In the genomic region with DNA sequence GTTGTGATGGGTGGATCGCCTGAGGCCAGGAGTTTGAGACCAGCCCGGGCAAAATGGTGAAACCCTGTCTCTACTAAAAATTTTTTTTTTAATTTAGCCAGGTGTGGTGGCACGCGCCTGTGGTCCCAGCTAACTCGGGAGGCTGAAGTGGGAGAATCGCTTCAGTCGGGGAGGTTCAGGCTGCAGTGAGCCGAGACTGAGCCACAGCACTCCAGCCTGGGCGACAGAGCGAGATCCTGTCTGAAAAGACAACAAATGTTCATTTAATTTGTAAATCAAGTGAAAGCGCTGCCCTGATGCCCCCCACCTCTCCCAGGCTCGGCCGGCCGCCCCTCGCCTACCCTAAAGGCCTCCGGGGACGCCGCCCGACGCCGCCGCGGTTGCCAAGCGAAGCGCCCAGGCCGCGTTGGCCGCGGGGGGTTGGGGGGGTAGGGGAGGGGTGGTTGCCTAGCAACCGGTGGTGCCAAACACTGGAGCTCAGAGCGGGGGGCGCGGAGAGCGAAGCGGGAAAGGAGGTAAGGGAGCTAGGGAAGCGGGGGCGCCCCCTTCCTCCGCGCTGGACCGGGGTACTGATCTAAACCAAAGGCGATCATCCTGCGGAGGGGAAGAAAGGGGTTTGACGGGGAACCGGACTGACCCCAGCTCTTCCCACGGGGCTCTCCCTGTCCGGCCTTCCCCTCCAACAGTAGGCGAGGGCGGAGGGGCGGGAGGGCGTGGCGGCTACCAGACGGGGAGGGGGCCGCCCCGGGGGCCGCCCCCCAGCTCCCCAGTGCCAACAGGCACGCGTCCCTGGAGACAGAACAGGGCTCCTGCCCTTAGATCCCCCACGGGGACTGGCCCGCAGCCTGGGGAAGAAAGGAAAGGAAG, we compare ENCODE assay signal across 8 cellular contexts. TPM values are rescaled to one million over a fixed set of nuclear protein-coding genes. Genes with fewer than 3 reads are reported as not detected.
DNase-seq lines count a peak whose midpoint lies in the region; ATAC-seq and TF ChIP-seq lines count a peak whose summit lies in the region.

A gene with protein sequence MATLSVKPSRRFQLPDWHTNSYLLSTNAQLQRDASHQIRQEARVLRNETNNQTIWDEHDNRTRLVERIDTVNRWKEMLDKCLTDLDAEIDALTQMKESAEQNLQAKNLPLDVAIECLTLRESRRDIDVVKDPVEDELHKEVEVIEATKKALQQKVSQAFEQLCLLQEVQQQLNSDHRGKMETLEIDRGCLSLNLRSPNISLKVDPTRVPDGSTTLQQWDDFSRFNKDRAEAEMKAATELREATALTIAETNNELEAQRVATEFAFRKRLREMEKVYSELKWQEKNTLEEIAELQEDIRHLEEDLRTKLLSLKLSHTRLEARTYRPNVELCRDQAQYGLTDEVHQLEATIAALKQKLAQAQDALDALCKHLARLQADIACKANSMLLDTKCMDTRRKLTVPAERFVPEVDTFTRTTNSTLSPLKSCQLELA (plus strand): TSS at position 460 of the 867 bp plus-strand sequence. CDS start 828 bp downstream, outside the sequence.

- ATAC-seq in left colon = no peak
- no peak for ATAC-seq in GM18517 (IDR thresholded peaks at IDR 0.05; ENCODE audit: unreplicated experiment)

- TF ChIP-seq CTCF in CD14-positive monocyte (IDR thresholded peaks at IDR 0.05) = no peak
- TF ChIP-seq CTCF in smooth muscle cell (IDR thresholded peaks at IDR 0.05; ENCODE audit: borderline replicate concordance, insufficient read depth, poor library complexity, severe bottlenecking) = no peak

- H3K4me3 Mint-ChIP-seq in CD14-positive monocyte = peak within 1 kb of the TSS; percentile 71 to 86

- peaks cover 19 to 28% (median 27%) of the 10 kb centered on the region in 3 donors for H3K27me3 Mint-ChIP-seq in CD14-positive monocyte (ENCODE audit: low read depth in 3 of 3)

- H3K79me2 ChIP-seq in smooth muscle cell (ENCODE audit: low read depth) = peaks cover under 1% of the 10 kb centered on the region

- intact Hi-C loops in CD14-positive monocyte (cut with micrococcal nuclease) = no loop called here
- intact Hi-C loops in left colon (cut with DNase I, micrococcal nuclease) = no loop called here

- peaks cover 0 to 3% (median 0%) of the 10 kb centered on the region in 7 donors for H3K9me3 Mint-ChIP-seq in CD14-positive monocyte

- H3K36me3 Mint-ChIP-seq in CD14-positive monocyte = no peaks in the 10 kb centered on the region

- H3K4me1 Mint-ChIP-seq in CD14-positive monocyte = peaks cover 11% of the 10 kb centered on the region

- no peaks in the 10 kb centered on the region for H4K20me1 ChIP-seq in smooth muscle cell (ENCODE audit: low read depth)

- H3K9me3 ChIP-seq in iPS-15b (ENCODE audit: control insufficient read depth, insufficient read depth, low read length) = no peaks in the 10 kb centered on the region
- H3K9me3 ChIP-seq in smooth muscle cell (replicated peaks; ENCODE audit: low read depth) = no peaks in the 10 kb centered on the region

- no peak for DNase-seq in CD14-positive monocyte (ENCODE audit: low spot score)
- DNase-seq in NCI-H1105 treated with DMSO at 0.1 percent for 48 hours (lab: John Stamatoyannopoulos, UW) = peak; percentile 86
- DNase-seq in anterior cingulate cortex (lab: John Stamatoyannopoulos, UW) = peak in 46 of 58 donors; percentile 17 to 77 (median 46)
- peak; percentile 34 for DNase-seq in smooth muscle cell (lab: John Stamatoyannopoulos, UW; ENCODE audit: unreplicated experiment)
- DNase-seq in activated CD4-positive, alpha-beta T cell treated with anti-CD3 and anti-CD28 coated beads, Interleukin-2, amount 50 U/mL, for 1 hour = no peak
- DNase-seq in left colon = no peak

- H3K9ac ChIP-seq in iPS-15b (ENCODE audit: low read depth, low read length) (no peak within 1 kb of the TSS), smooth muscle cell (ENCODE audit: low read depth) (peak within 1 kb of the TSS; percentile 90)

- H3K4me3 ChIP-seq in iPS-15b (ENCODE audit: low read depth, low read length) = peak within 1 kb of the TSS; percentile 55
- H3K4me3 ChIP-seq in smooth muscle cell = peak within 1 kb of the TSS; percentile 76

- WGBS in smooth muscle cell (ENCODE audit: low lambda C conversion rate) = 25% methylated on average over 26 of the region's 59 CpGs

- H3F3A ChIP-seq in smooth muscle cell (ENCODE audit: low read depth) = no peaks in the 10 kb centered on the region

- H3K4me2 ChIP-seq in smooth muscle cell = peak within 1 kb of the TSS; percentile 98

- no peaks in the 10 kb centered on the region for H3K4me1 ChIP-seq in iPS-15b (ENCODE audit: control insufficient read depth, insufficient read depth, low read length)
- peaks cover 19% of the 10 kb centered on the region for H3K4me1 ChIP-seq in smooth muscle cell (ENCODE audit: low read depth)

- peak within 1 kb of the TSS in 2 of 7 donors; percentile 2 to 74 for H3K27ac Mint-ChIP-seq in CD14-positive monocyte

- H2AFZ ChIP-seq in smooth muscle cell (ENCODE audit: low read depth) = peak within 1 kb of the TSS; percentile 86

- peak within 1 kb of the TSS; percentile 38 for H3K27ac ChIP-seq in smooth muscle cell (ENCODE audit: low read depth)

- H3K36me3 ChIP-seq in iPS-15b (ENCODE audit: control insufficient read depth, insufficient read depth, low read length) (no peaks in the 10 kb centered on the region), smooth muscle cell (ENCODE audit: low read depth) (no peaks in the 10 kb centered on the region)

- H3K27me3 ChIP-seq in iPS-15b (ENCODE audit: control insufficient read depth, insufficient read depth, low read length) (peaks cover 6% of the 10 kb centered on the region), smooth muscle cell (ENCODE audit: low read depth) (no peaks in the 10 kb centered on the region)

RNA-seq across cellular contexts. Expression of the gene that starts here (rescaled TPM):
- not detected for polyA plus RNA-seq in CD14-positive monocyte
- total RNA-seq in smooth muscle cell = 0.27 TPM in 1 of 2 replicates, not detected in the other
- polyA plus RNA-seq in smooth muscle cell = 0.66 and 0.85 TPM in 2 replicates
- total RNA-seq in left colon = not detected

Comparison
In these comparisons a context has a peak if more than half of its experiments do, and no peak if none do; other contexts are left out.
1. Peak in DNase-seq, H3K4me3 ChIP-seq, H3K27ac ChIP-seq, H3K9ac ChIP-seq and H3K4me2 ChIP-seq in smooth muscle cell; RNA of the gene not detected or under 1 TPM.
2. DNase-seq: peak in NCI-H1105 treated with DMSO at 0.1 percent for 48 hours (single experiment) and anterior cingulate cortex (46 of 58); none in CD14-positive monocyte (single experiment), activated CD4-positive, alpha-beta T cell treated with anti-CD3 and anti-CD28 coated beads, Interleukin-2, amount 50 U/mL, for 1 hour (single experiment) and left colon (0 of 2).